In genomic region chrX:46820391-46821100, GRCh38 we compare ENCODE assay signal across 17 cellular contexts. TPM values are rescaled to one million over a fixed set of nuclear protein-coding genes. Genes with fewer than 3 reads are reported as not detected.
DNase-seq lines count a peak whose midpoint lies in the region; ATAC-seq, FAIRE-seq and TF ChIP-seq lines count a peak whose summit lies in the region.
"Had no signal": no experiment of that assay in that cellular context is flagged by ENCODE, and none has a peak within 500 bp of the region (broad histone marks: within the 10 kb centered on the region; RNA-seq: fewer than 3 reads in every experiment).

No MANE protein-coding gene starts in this region.

- DNase-seq in T-helper 1 cell: no peak
- DNase-seq in bronchial epithelial cell (ENCODE audit: low read depth): peak; percentile 83
- DNase-seq in foreskin keratinocyte: peak; percentile 66 to 80
- no peak for DNase-seq in NK-92 treated with Interleukin-12 subunit alpha and Interleukin-12 subunit beta, amount 100 ng/mL, for 24 hours (lab: John Stamatoyannopoulos, UW)
- DNase-seq in stimulated activated CD4-positive, alpha-beta T cell treated with anti-CD3 and anti-CD28 coated beads, Interleukin-1b, Interleukin-23, amount 100 ng/mL, for 48 hours: no peak
- no peak for DNase-seq in ascending aorta (ENCODE audit: low spot score in 2 of 2)
- DNase-seq: Calu3; CD4-positive, CD25-positive, alpha-beta regulatory T cell; DMS79; H7; IMR-90 had no signal

- H3K27me3 Mint-ChIP-seq in T-helper 1 cell treated with Interleukin-12 subunit alpha and Interleukin-12 subunit beta and Interleukin-4 antibody, amounts not matched to agents 30 μg/mL and 1 μg/mL, for 36 hours (ENCODE audit: low read depth): peaks cover 5% of the 10 kb centered on the region

- intact Hi-C loops in ascending aorta (cut with DNase I): no loop called here

- no peaks in the 10 kb centered on the region for H3K36me3 Mint-ChIP-seq in T-helper 1 cell treated with Interleukin-12 subunit alpha and Interleukin-12 subunit beta and Interleukin-4 antibody, amounts not matched to agents 30 μg/mL and 1 μg/mL, for 36 hours (ENCODE audit: low read depth)
- H3K36me3 Mint-ChIP-seq: CD4-positive, CD25-positive, alpha-beta regulatory T cell had no signal

- H3K9me3 Mint-ChIP-seq in T-helper 1 cell treated with Interleukin-12 subunit alpha and Interleukin-12 subunit beta and Interleukin-4 antibody, amounts not matched to agents 30 μg/mL and 1 μg/mL, for 36 hours: no peaks in the 10 kb centered on the region
- H3K9me3 Mint-ChIP-seq: GM23338 had no signal

- peak; percentile 24 for ATAC-seq in foreskin keratinocyte
- ATAC-seq: GM23338 had no signal

- FAIRE-seq in bronchial epithelial cell (lab: Jason Lieb, UNC): no peak
- FAIRE-seq: G401.6, GM12892 had no signal

- H3K4me1 ChIP-seq in foreskin keratinocyte: no peaks in the 10 kb centered on the region
- H3K4me1 ChIP-seq in ascending aorta: no peaks in the 10 kb centered on the region
- H3K4me1 ChIP-seq: BLaER1 treated with 17β-estradiol and CSF1 and Interleukin-3, amounts not matched to agents 10 nM and 100 nM had no signal

- H3K4me3 ChIP-seq in bronchial epithelial cell (ENCODE audit: low read depth, low read length) (no peak overlapping the region), ascending aorta (no peak overlapping the region)
- H3K4me3 ChIP-seq: BLaER1 treated with 17β-estradiol and CSF1 and Interleukin-3, amounts not matched to agents 10 nM and 100 nM; GM23338 had no signal

- H3K27ac Mint-ChIP-seq in T-helper 1 cell treated with Interleukin-12 subunit alpha and Interleukin-12 subunit beta and Interleukin-4 antibody, amounts not matched to agents 30 μg/mL and 1 μg/mL, for 36 hours: peak overlapping the region; percentile 45
- H3K27ac Mint-ChIP-seq: CD4-positive, CD25-positive, alpha-beta regulatory T cell; GM23338 had no signal

- H3K27ac ChIP-seq in foreskin keratinocyte: peak overlapping the region; percentile 10
- no peak overlapping the region for H3K27ac ChIP-seq in ascending aorta
- H3K27ac ChIP-seq: 22Rv1; BLaER1 treated with 17β-estradiol and CSF1 and Interleukin-3, amounts not matched to agents 10 nM and 100 nM had no signal

- TF ChIP-seq CTCF in bronchial epithelial cell (IDR thresholded peaks at IDR 0.05; ENCODE audit: insufficient read depth, low read length, severe bottlenecking) (no peak), foreskin keratinocyte (conservative IDR thresholded peaks at IDR 0.05) (no peak), ascending aorta (IDR thresholded peaks at IDR 0.05) (no peak)

- H3K27me3 ChIP-seq in bronchial epithelial cell (ENCODE audit: control insufficient read depth, insufficient read depth, low read length) (no peaks in the 10 kb centered on the region), foreskin keratinocyte (no peaks in the 10 kb centered on the region), ascending aorta (no peaks in the 10 kb centered on the region)
- H3K27me3 ChIP-seq: BLaER1 treated with 17β-estradiol and CSF1 and Interleukin-3, amounts not matched to agents 10 nM and 100 nM had no signal

- H3K4me3 Mint-ChIP-seq in T-helper 1 cell treated with Interleukin-12 subunit alpha and Interleukin-12 subunit beta and Interleukin-4 antibody, amounts not matched to agents 30 μg/mL and 1 μg/mL, for 36 hours: no peak overlapping the region
- H3K4me3 Mint-ChIP-seq: CD4-positive, CD25-positive, alpha-beta regulatory T cell; GM23338 had no signal

- no peaks in the 10 kb centered on the region for H3K4me1 Mint-ChIP-seq in T-helper 1 cell treated with Interleukin-12 subunit alpha and Interleukin-12 subunit beta and Interleukin-4 antibody, amounts not matched to agents 30 μg/mL and 1 μg/mL, for 36 hours (ENCODE audit: low read depth)
- H3K4me1 Mint-ChIP-seq: CD4-positive, CD25-positive, alpha-beta regulatory T cell; GM23338 had no signal

- peaks cover 0 to 5% of the 10 kb centered on the region in 2 donors for H3K9me3 ChIP-seq in ascending aorta

- no peaks in the 10 kb centered on the region for H3K36me3 ChIP-seq in bronchial epithelial cell (ENCODE audit: control insufficient read depth, insufficient read depth, low read length)
- H3K36me3 ChIP-seq in ascending aorta: no peaks in the 10 kb centered on the region
- H3K36me3 ChIP-seq: BLaER1 treated with 17β-estradiol and CSF1 and Interleukin-3, amounts not matched to agents 10 nM and 100 nM had no signal

RNA-seq across cellular contexts. Expression of gene RP2, which starts 16.3 kb away (rescaled TPM):
- 16.1 and 16.6 TPM in 2 replicates for total RNA-seq in bronchial epithelial cell
- 13.2 and 14.1 TPM in 2 replicates for total RNA-seq in foreskin keratinocyte
- 3.2 and 4.1 TPM in 2 replicates for polyA plus RNA-seq in foreskin keratinocyte
- total RNA-seq in ascending aorta: 6.6 TPM

Comparison
In these comparisons a context has a peak if more than half of its experiments do, and no peak if none do; other contexts are left out.
1. DNase-seq: peak in bronchial epithelial cell (single experiment) and foreskin keratinocyte (2 of 2); none in T-helper 1 cell (0 of 5), NK-92 treated with Interleukin-12 subunit alpha and Interleukin-12 subunit beta, amount 100 ng/mL, for 24 hours (single experiment), stimulated activated CD4-positive, alpha-beta T cell treated with anti-CD3 and anti-CD28 coated beads, Interleukin-1b, Interleukin-23, amount 100 ng/mL, for 48 hours (single experiment) and ascending aorta (0 of 2).